7 cellular contexts compared by ENCODE assay signal in genomic region chr20:19855426-19855825, GRCh38.
"Had no signal": no experiment of that assay in that cellular context is flagged by ENCODE, and none has a peak within 500 bp of the region (broad histone marks: within the 10 kb centered on the region; RNA-seq: fewer than 3 reads in every experiment).

No MANE protein-coding gene starts in this region.

- H3K4me3 Mint-ChIP-seq: GM23338, H9, IgD-negative memory B cell had no signal

- DNase-seq: H9, HCEC 1CT, KBM-7 had no signal

- H3K27ac ChIP-seq: HL-60, KMS-11 had no signal

- H3K9ac ChIP-seq: KMS-11 had no signal

- H3K4me1 Mint-ChIP-seq: GM23338 had no signal

- H3K27ac Mint-ChIP-seq: GM23338, H9, IgD-negative memory B cell had no signal

- H3K36me3 Mint-ChIP-seq: IgD-negative memory B cell had no signal

- H3K9me3 Mint-ChIP-seq: GM23338, IgD-negative memory B cell had no signal

- ATAC-seq: GM23338 had no signal

- H3K4me3 ChIP-seq: GM23338 had no signal
